Comparison of ENCODE assay signal across 22 cellular contexts in the genomic region with DNA sequence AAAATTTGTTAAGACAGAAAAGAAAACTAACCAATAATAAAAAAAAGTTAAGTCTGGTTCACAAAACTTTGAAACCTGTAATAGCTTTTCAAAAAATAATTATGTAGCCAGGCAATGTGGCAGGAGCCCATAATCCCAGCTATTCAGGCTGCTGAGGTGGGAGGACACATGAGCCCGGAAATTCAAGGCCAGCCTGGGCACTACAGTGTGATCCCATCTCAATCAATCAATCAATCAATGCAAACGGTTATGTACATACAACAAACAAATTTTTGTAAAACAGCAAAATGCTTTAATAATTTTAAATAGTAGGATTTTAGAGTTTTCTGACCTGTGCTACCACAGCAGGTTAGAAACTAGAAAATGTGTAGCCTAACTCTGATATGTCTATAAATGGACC.
"Had no signal": no experiment of that assay in that cellular context is flagged by ENCODE, and none has a peak within 500 bp of the region (broad histone marks: within the 10 kb centered on the region; RNA-seq: fewer than 3 reads in every experiment).

No MANE protein-coding gene starts in this region.

- H3K4me3 ChIP-seq: esophagus squamous epithelium, gastroesophageal sphincter, heart left ventricle, mucosa of descending colon, thyroid gland had no signal

- H3K36me3 ChIP-seq: esophagus squamous epithelium, gastroesophageal sphincter, heart left ventricle, thyroid gland had no signal

- H3K27me3 ChIP-seq: esophagus squamous epithelium, gastroesophageal sphincter, heart left ventricle, thyroid gland had no signal

- ATAC-seq: activated T-cell treated with anti-CD3 and anti-CD28 coated beads, Interleukin-2, amount 50 U/mL, for 72 hours; gastroesophageal sphincter; heart left ventricle; left cardiac atrium; mucosa of descending colon; stimulated activated naive CD8-positive, alpha-beta T cell treated with anti-CD3 and anti-CD28 coated beads, Interleukin-15, Interleukin-2, amounts not matched to agents 100 U/mL and 50 U/mL, for 24 hours had no signal

- DNase-seq: activated B cell treated with CpG ODN at 0.5 μM for 24 hours; activated CD4-positive, alpha-beta memory T cell treated with anti-CD3 and anti-CD28 coated beads for 36 hours; activated CD4-positive, alpha-beta T cell treated with anti-CD3 and anti-CD28 coated beads for 4 hours; activated effector memory CD4-positive, alpha-beta T cell treated with Interleukin-2 at 50 U/mL for 16 hours; activated naive CD4-positive, alpha-beta T cell treated with anti-CD3 and anti-CD28 coated beads, Interleukin-2, amount 10 ng/mL, durations not matched to agents 7 days and 5 days; activated T-cell treated with anti-CD3 and anti-CD28 coated beads, Interleukin-2, amount 50 U/mL, for 72 hours; cerebellar nuclear complex; cortex of kidney; endodermal cell; esophagus squamous epithelium; heart left ventricle; islet precursor cell; left cardiac atrium; mucosa of descending colon; retina; stimulated activated CD4-positive, alpha-beta T cell treated with anti-CD3 and anti-CD28 coated beads, Interleukin-12 subunit alpha, Interleukin-12 subunit beta, amount 100 ng/mL, for 4 hours; stimulated activated CD4-positive, alpha-beta T cell treated with anti-CD3 and anti-CD28 coated beads, Interleukin-4, amount 100 ng/mL, for 4 hours; stimulated activated naive CD8-positive, alpha-beta T cell treated with anti-CD3 and anti-CD28 coated beads, Interleukin-15, Interleukin-2, amounts not matched to agents 100 U/mL and 50 U/mL, for 24 hours; substantia nigra; T-helper 1 cell; thyroid gland had no signal

- H3K27ac ChIP-seq: esophagus squamous epithelium, gastroesophageal sphincter, heart left ventricle, thyroid gland had no signal

- H3K9me3 ChIP-seq: esophagus squamous epithelium, gastroesophageal sphincter, heart left ventricle, mucosa of descending colon, thyroid gland had no signal
